In the genomic region with DNA sequence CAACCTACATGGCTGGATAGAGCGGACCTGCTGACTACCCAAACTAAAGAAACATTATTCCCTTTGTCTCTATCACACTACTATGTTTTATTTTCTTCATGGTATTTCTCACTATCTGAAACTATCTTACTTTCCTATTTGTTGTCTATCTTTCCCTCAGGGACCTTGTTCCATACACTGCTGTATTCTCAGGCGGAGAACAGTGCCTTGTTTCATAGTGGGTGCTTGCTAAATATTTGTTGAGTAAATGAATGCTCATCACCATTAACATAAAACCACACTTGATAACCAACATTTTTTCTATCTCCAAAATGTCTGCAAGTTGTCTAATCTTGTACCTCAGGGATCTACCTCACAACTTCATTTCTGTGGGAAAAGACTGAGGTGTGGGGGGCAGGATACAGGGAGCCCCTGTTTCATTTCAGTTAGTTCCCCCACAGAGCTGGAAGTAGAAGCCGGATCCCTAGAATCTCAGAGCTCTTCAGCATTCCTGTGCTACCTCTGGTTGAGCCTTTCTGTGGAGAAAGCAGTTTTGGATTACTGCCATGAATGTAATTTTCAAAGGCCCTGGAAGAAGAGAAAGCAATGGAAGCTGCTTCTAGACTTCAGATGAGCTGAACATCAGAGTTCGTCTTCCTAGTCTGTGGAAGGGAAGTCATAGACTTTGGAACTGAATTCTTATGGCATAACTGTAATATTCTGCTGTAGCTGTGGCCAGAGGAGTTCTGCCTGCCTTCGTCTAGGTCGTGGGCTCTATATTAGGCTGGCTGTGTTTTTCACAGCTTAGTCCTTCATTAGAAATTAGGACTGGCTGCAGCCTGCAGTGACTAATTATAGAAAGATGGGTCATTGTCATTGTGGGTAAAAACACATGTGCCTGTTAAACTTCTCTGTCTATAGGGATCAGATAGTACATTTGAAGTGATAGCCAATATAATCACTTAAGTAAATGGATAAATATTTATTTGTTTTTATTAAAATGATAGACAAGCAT, we compare ENCODE assay signal across 9 cellular contexts.
"Had no signal": no experiment of that assay in that cellular context is flagged by ENCODE, and none has a peak within 500 bp of the region (broad histone marks: within the 10 kb centered on the region; RNA-seq: fewer than 3 reads in every experiment).

No MANE protein-coding gene starts in this region.

- ATAC-seq: left cardiac atrium; naive thymus-derived CD8-positive, alpha-beta T cell; stimulated activated memory B cell treated with anti-CD40 and anti-IgM and Interleukin-4, amounts not matched to agents 10 μg/mL and 1 μg/mL and 100 μg/mL, for 72 hours had no signal

- H3K27ac ChIP-seq: neutrophil had no signal

- DNase-seq: activated CD4-positive, alpha-beta memory T cell treated with anti-CD3 and anti-CD28 coated beads for 36 hours; activated CD4-positive, alpha-beta T cell treated with anti-CD3 and anti-CD28 coated beads for 1 hour; activated naive CD4-positive, alpha-beta T cell; glutamatergic neuron; left cardiac atrium; naive thymus-derived CD8-positive, alpha-beta T cell had no signal

- H3K4me3 ChIP-seq: lung had no signal

- H3K27me3 ChIP-seq: neutrophil had no signal

- H3K36me3 ChIP-seq: neutrophil had no signal

- H3K9me3 ChIP-seq: neutrophil had no signal
